ENCODE assay signal across 8 cellular contexts in genomic region chr12:112408621-112409020, GRCh38. TPM values are rescaled to one million over a fixed set of nuclear protein-coding genes. Genes with fewer than 3 reads are reported as not detected.
A peak's percentile ranks its signal among the peaks of the same experiment; 100 is the strongest.
DNase-seq lines count a peak whose midpoint lies in the region; ATAC-seq, FAIRE-seq and TF ChIP-seq lines count a peak whose summit lies in the region.

No MANE protein-coding gene starts in this region.

- H4K20me1 ChIP-seq in SU-DHL-6 (ENCODE audit: low read depth, low read length) = peaks cover 23% of the 10 kb centered on the region

- H3K4me3 ChIP-seq in SU-DHL-6 (ENCODE audit: insufficient read depth, low read length, poor library complexity, severe bottlenecking) (peak overlapping the region; percentile 88), prostate gland (peak overlapping the region; percentile 53 to 60)

- H3K4me1 ChIP-seq in prostate gland (replicated peaks) = no peaks in the 10 kb centered on the region

- H3K27me3 ChIP-seq in SU-DHL-6 (ENCODE audit: low read length) (no peaks in the 10 kb centered on the region), prostate gland (replicated peaks; ENCODE audit: insufficient read depth) (no peaks in the 10 kb centered on the region)

- peak overlapping the region; percentile 80 for H3K9ac ChIP-seq in SU-DHL-6 (ENCODE audit: low read length)

- in situ Hi-C loops in GM13976 (cut with MboI; ENCODE audit: low sequenced_read_pairs, unreplicated experiment) = no loop called here

- peaks cover 69% of the 10 kb centered on the region for H3F3A ChIP-seq in SU-DHL-6 (ENCODE audit: insufficient read depth)

- TF ChIP-seq POLR2A in erythroblast (IDR thresholded peaks at IDR 0.05; ENCODE audit: low read length) (no peak), prostate gland (IDR thresholded peaks at IDR 0.05) (no peak), GM12892 (IDR thresholded peaks at IDR 0.05; ENCODE audit: low read depth, low read length) (no peak)

- no peak for ATAC-seq in HG03135 (IDR thresholded peaks at IDR 0.05; ENCODE audit: unreplicated experiment)

- H3K4me2 ChIP-seq in SU-DHL-6 (ENCODE audit: low read depth, low read length, poor library complexity, severe bottlenecking) = peak overlapping the region; percentile 99

- no peaks in the 10 kb centered on the region for H3K9me2 ChIP-seq in SU-DHL-6 (replicated peaks; ENCODE audit: insufficient read depth, low read length)

- FAIRE-seq in GM12892 (lab: Jason Lieb, UNC) = no peak

- peaks cover 17% of the 10 kb centered on the region for H3K79me2 ChIP-seq in SU-DHL-6 (ENCODE audit: insufficient read depth, low read length)

- WGBS in prostate gland = 19% methylated on average over 5 of the region's 5 CpGs

- H3K27ac ChIP-seq in SU-DHL-6 (ENCODE audit: low read depth, low read length) (peak overlapping the region; percentile 87), prostate gland (peak overlapping the region; percentile 81 to 86)

- peak overlapping the region; percentile 89 for H2AFZ ChIP-seq in SU-DHL-6 (ENCODE audit: low read depth, low read length, severe bottlenecking)

- peak; percentile 32 for DNase-seq in GM13976 (ENCODE audit: low spot score)
- peak; percentile 47 to 62 for DNase-seq in erythroblast (lab: John Stamatoyannopoulos, UW)
- no peak for DNase-seq in prostate gland (ENCODE audit: low spot score)
- DNase-seq in GM12892 (ENCODE audit: insufficient read length) = no peak
- no peak for DNase-seq in NCI-H2107 treated with DMSO at 0.1 percent for 48 hours (lab: John Stamatoyannopoulos, UW; ENCODE audit: unreplicated experiment)
- DNase-seq in NCI-H1105 (lab: John Stamatoyannopoulos, UW) = no peak

- peaks cover 43% of the 10 kb centered on the region for H3K36me3 ChIP-seq in SU-DHL-6 (ENCODE audit: low read length)
- peaks cover 4 to 15% of the 10 kb centered on the region in 2 donors for H3K36me3 ChIP-seq in prostate gland

- H3K9me3 ChIP-seq in SU-DHL-6 (ENCODE audit: insufficient read depth, low read length) (no peaks in the 10 kb centered on the region), prostate gland (no peaks in the 10 kb centered on the region)

- intact Hi-C loops in prostate gland (cut with DNase I) = no loop called here

- no peak for TF ChIP-seq CTCF in GM13976 (IDR thresholded peaks at IDR 0.05; ENCODE audit: borderline replicate concordance, control extremely low read depth, extremely low read depth, insufficient read depth, missing control alignments)
- TF ChIP-seq CTCF in SU-DHL-6 (IDR thresholded peaks at IDR 0.05; ENCODE audit: insufficient read depth, low read length, poor library complexity, severe bottlenecking) = no peak
- no peak for TF ChIP-seq CTCF in prostate gland (IDR thresholded peaks at IDR 0.05)

RNA-seq across cellular contexts. Expression of gene RPL6, which starts 0.8 kb away (rescaled TPM):
- 1,000 to 10,000 TPM in 1 of 2 donors, 100 to 1,000 TPM in 1; 737 to 1,506 TPM for total RNA-seq in prostate gland
- 4,639 TPM for polyA plus RNA-seq in GM12892 (2012; ENCODE audit: missing spikeins)

RNA-seq across cellular contexts. Expression of gene PTPN11, which starts 10.1 kb away (rescaled TPM):
- 10 to 100 TPM; 61.0 to 61.3 TPM for total RNA-seq in prostate gland
- 36.7 TPM for polyA plus RNA-seq in GM12892 (2012; ENCODE audit: missing spikeins)

RNA-seq across cellular contexts. Expression of gene HECTD4, which starts 26.4 kb away (rescaled TPM):
- total RNA-seq in prostate gland = 10 to 100 TPM; 50.6 to 73.4 TPM
- polyA plus RNA-seq in GM12892 (2012; ENCODE audit: missing spikeins) = 21.9 TPM

Comparison
In these comparisons a context has a peak if more than half of its experiments do, and no peak if none do; other contexts are left out.
1. DNase-seq: peak in GM13976 (single experiment) and erythroblast (2 of 2); none in prostate gland (single experiment), GM12892 (single experiment), NCI-H2107 treated with DMSO at 0.1 percent for 48 hours (single experiment) and NCI-H1105 (single experiment).